In genomic region chr17:34131386-34131785, GRCh38 we compare ENCODE assay signal across 31 cellular contexts.
"Had no signal": no experiment of that assay in that cellular context is flagged by ENCODE, and none has a peak within 500 bp of the region (broad histone marks: within the 10 kb centered on the region; RNA-seq: fewer than 3 reads in every experiment).

No MANE protein-coding gene starts in this region.

- H3K4me3 Mint-ChIP-seq: activated CD4-positive, alpha-beta T cell treated with anti-CD3 and anti-CD28 coated beads, Interleukin-2, amount 10 ng/mL, durations not matched to agents 24 days and 14 days; activated CD8-positive, alpha-beta T cell treated with anti-CD3 and anti-CD28 coated beads for 36 hours; activated naive CD4-positive, alpha-beta T cell treated with anti-CD3 and anti-CD28 coated beads for 36 hours; activated T-cell treated with anti-CD3 and anti-CD28 coated beads, Interleukin-2, amount 50 U/mL, for 72 hours; T-helper 1 cell treated with Interleukin-12 subunit alpha and Interleukin-12 subunit beta and Interleukin-4 antibody, amounts not matched to agents 30 μg/mL and 1 μg/mL, for 36 hours; T-helper 2 cell treated with Interferon-gamma antibody and Interleukin-4, amounts not matched to agents 5 μg/mL and 100 μg/mL, for 36 hours had no signal

- H3K9me3 ChIP-seq: adrenal gland, body of pancreas, breast epithelium, Peyer's patch, SJCRH30 had no signal

- H3K27ac ChIP-seq: adrenal gland, body of pancreas, breast epithelium, Peyer's patch, RWPE1, SJCRH30, SK-N-MC had no signal

- H3K9me3 Mint-ChIP-seq: activated CD4-positive, alpha-beta T cell treated with anti-CD3 and anti-CD28 coated beads, Interleukin-2, amount 10 ng/mL, durations not matched to agents 24 days and 14 days; activated CD8-positive, alpha-beta T cell treated with anti-CD3 and anti-CD28 coated beads for 36 hours; activated naive CD4-positive, alpha-beta T cell treated with anti-CD3 and anti-CD28 coated beads for 36 hours; activated naive CD4-positive, alpha-beta T cell treated with anti-CD3 and anti-CD28 coated beads, Interleukin-2, amount 50 U/mL, for 72 hours; activated T-cell treated with anti-CD3 and anti-CD28 coated beads, Interleukin-2, amount 50 U/mL, for 72 hours; T-helper 1 cell treated with Interleukin-12 subunit alpha and Interleukin-12 subunit beta and Interleukin-4 antibody, amounts not matched to agents 30 μg/mL and 1 μg/mL, for 36 hours; T-helper 2 cell treated with Interferon-gamma antibody and Interleukin-4, amounts not matched to agents 5 μg/mL and 100 μg/mL, for 36 hours had no signal

- ATAC-seq: activated CD8-positive, alpha-beta T cell treated with anti-CD3 and anti-CD28 coated beads for 36 hours; activated naive CD4-positive, alpha-beta T cell treated with anti-CD3 and anti-CD28 coated beads, Interleukin-2, amount 50 U/mL, for 72 hours; activated T-cell treated with anti-CD3 and anti-CD28 coated beads, Interleukin-2, amount 50 U/mL, for 72 hours; body of pancreas; PC-3 had no signal

- H3K36me3 Mint-ChIP-seq: activated naive CD4-positive, alpha-beta T cell treated with anti-CD3 and anti-CD28 coated beads, Interleukin-2, amount 50 U/mL, for 72 hours had no signal

- H3K27me3 ChIP-seq: adrenal gland, body of pancreas, Peyer's patch had no signal

- H3K36me3 ChIP-seq: adrenal gland, breast epithelium, Peyer's patch, SJCRH30 had no signal

- H3K4me3 ChIP-seq: adrenal gland, body of pancreas, breast epithelium, Peyer's patch, SJCRH30, SK-N-MC had no signal

- H3K4me1 Mint-ChIP-seq: activated CD4-positive, alpha-beta T cell treated with anti-CD3 and anti-CD28 coated beads, Interleukin-2, amount 10 ng/mL, durations not matched to agents 24 days and 14 days had no signal

- H3K27me3 Mint-ChIP-seq: activated CD4-positive, alpha-beta T cell treated with anti-CD3 and anti-CD28 coated beads, Interleukin-2, amount 10 ng/mL, durations not matched to agents 24 days and 14 days had no signal

- H3K27ac Mint-ChIP-seq: activated CD4-positive, alpha-beta T cell treated with anti-CD3 and anti-CD28 coated beads, Interleukin-2, amount 10 ng/mL, durations not matched to agents 24 days and 14 days; activated CD8-positive, alpha-beta T cell treated with anti-CD3 and anti-CD28 coated beads for 36 hours; activated naive CD4-positive, alpha-beta T cell treated with anti-CD3 and anti-CD28 coated beads for 36 hours; activated naive CD4-positive, alpha-beta T cell treated with anti-CD3 and anti-CD28 coated beads, Interleukin-2, amount 50 U/mL, for 72 hours; activated T-cell treated with anti-CD3 and anti-CD28 coated beads, Interleukin-2, amount 50 U/mL, for 72 hours; T-helper 1 cell treated with Interleukin-12 subunit alpha and Interleukin-12 subunit beta and Interleukin-4 antibody, amounts not matched to agents 30 μg/mL and 1 μg/mL, for 36 hours; T-helper 2 cell treated with Interferon-gamma antibody and Interleukin-4, amounts not matched to agents 5 μg/mL and 100 μg/mL, for 36 hours had no signal

- H3K4me1 ChIP-seq: adrenal gland, body of pancreas, breast epithelium, Peyer's patch, SJCRH30 had no signal

- DNase-seq: activated CD4-positive, alpha-beta T cell treated with anti-CD3 and anti-CD28 coated beads, Interleukin-2, amount 10 ng/mL, durations not matched to agents 24 days and 14 days; activated CD4-positive, alpha-beta T cell treated with anti-CD3 and anti-CD28 coated beads, Interleukin-2, amount 50 U/mL, for 4 hours; activated CD8-positive, alpha-beta T cell treated with anti-CD3 and anti-CD28 coated beads for 36 hours; activated gamma-delta T cell treated with Interleukin-2 at 50 U/mL for 16 hours; activated naive CD4-positive, alpha-beta T cell treated with anti-CD3 and anti-CD28 coated beads for 36 hours; activated T-cell treated with anti-CD3 and anti-CD28 coated beads, Interleukin-2, amount 50 U/mL, for 1 hour; activated T-cell treated with anti-CD3 and anti-CD28 coated beads, Interleukin-2, amount 50 U/mL, for 72 hours; adrenal gland; body of pancreas; caudate nucleus; NCI-H1092 treated with DMSO at 0.1 percent for 48 hours; NCI-H1417; NCI-H146; NCI-H187; NCI-H2029 treated with DMSO at 0.1 percent for 48 hours; NCI-H2107; NCI-H2171; NCI-H510A; NCI-H526; NCI-H748 treated with DMSO at 0.1 percent for 48 hours; NK-92 treated with Interleukin-12 subunit alpha and Interleukin-12 subunit beta, amount 100 ng/mL, for 24 hours; PC-3; Peyer's patch; SHP77; SJCRH30 had no signal
